37 cellular contexts compared by ENCODE assay signal in the genomic region with DNA sequence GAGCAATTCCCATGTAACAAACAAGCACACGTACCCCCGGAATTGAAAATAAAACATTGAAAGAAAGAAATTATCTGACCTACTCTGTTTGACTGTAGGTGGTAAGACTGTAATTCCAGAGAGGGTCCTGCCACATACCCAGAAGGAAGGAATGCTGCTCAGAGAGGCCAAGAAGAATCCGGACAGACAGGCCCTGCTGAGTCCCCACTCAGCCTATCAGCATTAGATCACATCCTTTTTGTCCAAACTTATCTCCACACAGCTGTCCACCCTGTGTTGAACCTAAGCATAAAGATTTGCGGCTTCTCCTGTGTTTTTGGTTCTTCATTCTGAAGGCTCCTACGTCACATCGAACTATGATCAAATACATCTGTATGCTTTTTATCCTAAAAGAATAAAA.
DNase-seq lines count a peak whose midpoint lies in the region; FAIRE-seq and TF ChIP-seq lines count a peak whose summit lies in the region.
"Had no signal": no experiment of that assay in that cellular context is flagged by ENCODE, and none has a peak within 500 bp of the region (broad histone marks: within the 10 kb centered on the region; RNA-seq: fewer than 3 reads in every experiment).

No MANE protein-coding gene starts in this region.

- peaks cover 5% of the 10 kb centered on the region for H3K9me3 Mint-ChIP-seq in neural progenitor cell
- no peaks in the 10 kb centered on the region for H3K9me3 Mint-ChIP-seq in activated naive CD4-positive, alpha-beta T cell treated with anti-CD3 and anti-CD28 coated beads, Interleukin-2, amount 10 ng/mL, durations not matched to agents 7 days and 5 days
- H3K9me3 Mint-ChIP-seq: CD8-positive, alpha-beta T cell had no signal

- H4K8ac ChIP-seq in trophoblast cell (ENCODE audit: low read depth, low read length), result peak overlapping the region; percentile 19

- H3K79me1 ChIP-seq in trophoblast cell (ENCODE audit: low read length), result peaks cover 14% of the 10 kb centered on the region

- H3K79me2 ChIP-seq in trophoblast cell (ENCODE audit: control insufficient read depth, insufficient read depth, low read length, poor library complexity) (no peaks in the 10 kb centered on the region), neural progenitor cell (ENCODE audit: low read depth) (no peaks in the 10 kb centered on the region)

- TF ChIP-seq CTCF in neural progenitor cell (IDR thresholded peaks at IDR 0.05), result no peak

- peaks cover 5% of the 10 kb centered on the region for H3K36me3 Mint-ChIP-seq in neural progenitor cell
- H3K36me3 Mint-ChIP-seq in activated naive CD4-positive, alpha-beta T cell treated with anti-CD3 and anti-CD28 coated beads, Interleukin-2, amount 10 ng/mL, durations not matched to agents 7 days and 5 days, result no peaks in the 10 kb centered on the region
- H3K36me3 Mint-ChIP-seq: CD14-positive monocyte; CD4-positive, alpha-beta memory T cell; CD4-positive, CD25-positive, alpha-beta regulatory T cell; CD8-positive, alpha-beta memory T cell; CD8-positive, alpha-beta T cell had no signal

- no peak overlapping the region for H3K4me3 ChIP-seq in trophoblast cell (ENCODE audit: low read depth, low read length)
- H3K4me3 ChIP-seq in neural progenitor cell, result no peak overlapping the region
- H3K4me3 ChIP-seq: A549; BLaER1; BLaER1 treated with 17β-estradiol and CSF1 and Interleukin-3, amounts not matched to agents 10 nM and 100 nM had no signal

- peak overlapping the region; percentile 27 for H3K4me2 ChIP-seq in trophoblast cell (ENCODE audit: low read length)
- H3K4me2 ChIP-seq in neural progenitor cell, result no peak overlapping the region
- H3K4me2 ChIP-seq: A549; BLaER1; BLaER1 treated with 17β-estradiol and CSF1 and Interleukin-3, amounts not matched to agents 10 nM and 100 nM had no signal

- H3K27me3 Mint-ChIP-seq in neural progenitor cell (ENCODE audit: insufficient read depth, low read depth), result peaks cover 6% of the 10 kb centered on the region
- H3K27me3 Mint-ChIP-seq in activated naive CD4-positive, alpha-beta T cell treated with anti-CD3 and anti-CD28 coated beads, Interleukin-2, amount 10 ng/mL, durations not matched to agents 7 days and 5 days, result no peaks in the 10 kb centered on the region
- H3K27me3 Mint-ChIP-seq: CD4-positive, alpha-beta T cell; CD4-positive, CD25-positive, alpha-beta regulatory T cell had no signal

- peak overlapping the region; percentile 46 for H2BK12ac ChIP-seq in trophoblast cell (ENCODE audit: low read length)

- H3K27me3 ChIP-seq in trophoblast cell (ENCODE audit: insufficient read depth, low read length) (no peaks in the 10 kb centered on the region), neural progenitor cell (no peaks in the 10 kb centered on the region)
- H3K27me3 ChIP-seq: BE2C; BLaER1; BLaER1 treated with 17β-estradiol and CSF1 and Interleukin-3, amounts not matched to agents 10 nM and 100 nM had no signal

- H3K9me3 ChIP-seq in trophoblast cell (ENCODE audit: insufficient read depth, low read depth, low read length) (peaks cover 3% of the 10 kb centered on the region), neural progenitor cell (ENCODE audit: low read depth) (no peaks in the 10 kb centered on the region)
- H3K9me3 ChIP-seq: A549; BE2C; BLaER1; BLaER1 treated with 17β-estradiol and CSF1 and Interleukin-3, amounts not matched to agents 10 nM and 100 nM; Caco-2 had no signal

- H4K20me1 ChIP-seq in neural progenitor cell (ENCODE audit: low read depth), result no peaks in the 10 kb centered on the region
- H4K20me1 ChIP-seq: BLaER1; BLaER1 treated with 17β-estradiol and CSF1 and Interleukin-3, amounts not matched to agents 10 nM and 100 nM had no signal

- H3K4me1 Mint-ChIP-seq in neural progenitor cell, result peaks cover 22% of the 10 kb centered on the region
- no peaks in the 10 kb centered on the region for H3K4me1 Mint-ChIP-seq in activated naive CD4-positive, alpha-beta T cell treated with anti-CD3 and anti-CD28 coated beads, Interleukin-2, amount 10 ng/mL, durations not matched to agents 7 days and 5 days
- H3K4me1 Mint-ChIP-seq: B cell; CD14-positive monocyte; CD4-positive, alpha-beta memory T cell; CD4-positive, CD25-positive, alpha-beta regulatory T cell; CD8-positive, alpha-beta memory T cell had no signal

- H3K4me1 ChIP-seq in trophoblast cell (ENCODE audit: control insufficient read depth in 1 of 2, insufficient read depth in 2 of 2, low read length in 2 of 2) (peaks cover 13 to 26% of the 10 kb centered on the region in 2 experiments), neural progenitor cell (peaks cover 12% of the 10 kb centered on the region)
- H3K4me1 ChIP-seq: A549; BE2C; BLaER1; BLaER1 treated with 17β-estradiol and CSF1 and Interleukin-3, amounts not matched to agents 10 nM and 100 nM; Caco-2 had no signal

- no peak overlapping the region for H2AFZ ChIP-seq in trophoblast cell (ENCODE audit: insufficient read depth, low read length, poor library complexity)
- H2AFZ ChIP-seq in neural progenitor cell (replicated peaks), result no peak overlapping the region

- H3K4ac ChIP-seq in trophoblast cell (ENCODE audit: low read depth, low read length), result no peak overlapping the region

- H2BK120ac ChIP-seq in trophoblast cell (ENCODE audit: insufficient read depth, low read length, poor library complexity), result peak overlapping the region; percentile 71

- peak overlapping the region; percentile 74 for H4K91ac ChIP-seq in trophoblast cell (ENCODE audit: low read depth, low read length)

- no peak overlapping the region for H4K12ac ChIP-seq in trophoblast cell (ENCODE audit: low read depth, low read length)

- no peak overlapping the region for H3K18ac ChIP-seq in trophoblast cell (ENCODE audit: low read length)

- no peak overlapping the region for H3K9ac ChIP-seq in trophoblast cell (ENCODE audit: low read length)
- H3K9ac ChIP-seq in neural progenitor cell, result no peak overlapping the region
- H3K9ac ChIP-seq: BLaER1; BLaER1 treated with 17β-estradiol and CSF1 and Interleukin-3, amounts not matched to agents 10 nM and 100 nM had no signal

- no peak overlapping the region for H3K23ac ChIP-seq in trophoblast cell (ENCODE audit: low read length)

- whole genome bisulfite sequencing in trophoblast cell (ENCODE audit: extremely low coverage, insufficient coverage, insufficient read length), result no CpG with 5 or more reads among the region's 6 CpGs

- H3K14ac ChIP-seq in trophoblast cell (ENCODE audit: low read length), result no peak overlapping the region

- H3K36me3 ChIP-seq in trophoblast cell (ENCODE audit: control insufficient read depth in 1 of 2, insufficient read depth in 2 of 2, low read length in 2 of 2) (no peaks in the 10 kb centered on the region), neural progenitor cell (no peaks in the 10 kb centered on the region)
- H3K36me3 ChIP-seq: BE2C; BLaER1; BLaER1 treated with 17β-estradiol and CSF1 and Interleukin-3, amounts not matched to agents 10 nM and 100 nM had no signal

- H3K27ac ChIP-seq in trophoblast cell (ENCODE audit: low read depth, low read length), result peak overlapping the region; percentile 84
- H3K27ac ChIP-seq in neural progenitor cell, result no peak overlapping the region
- H3K27ac ChIP-seq: 22Rv1; A549; BLaER1; BLaER1 treated with 17β-estradiol and CSF1 and Interleukin-3, amounts not matched to agents 10 nM and 100 nM; C4-2B had no signal

- no peak overlapping the region for H3K4me3 Mint-ChIP-seq in neural progenitor cell
- H3K4me3 Mint-ChIP-seq in activated naive CD4-positive, alpha-beta T cell treated with anti-CD3 and anti-CD28 coated beads, Interleukin-2, amount 10 ng/mL, durations not matched to agents 7 days and 5 days, result no peak overlapping the region
- H3K4me3 Mint-ChIP-seq: B cell; CD14-positive monocyte; CD4-positive, alpha-beta memory T cell; CD4-positive, alpha-beta T cell; CD4-positive, CD25-positive, alpha-beta regulatory T cell; CD8-positive, alpha-beta memory T cell; CD8-positive, alpha-beta T cell had no signal

- FAIRE-seq in urothelium cell line (lab: Jason Lieb, UNC), result no peak
- FAIRE-seq: A204.1, A549, D721Med had no signal

- CTCF ChIA-PET in activated naive CD4-positive, alpha-beta T cell treated with anti-CD3 and anti-CD28 coated beads, Interleukin-2, amount 10 ng/mL, durations not matched to agents 7 days and 5 days (lab: Charles Lee), result no interaction called here

- DNase-seq in CMK (ENCODE audit: low read depth), result peak; percentile 9
- peak; percentile 38 for DNase-seq in ELF-1 (ENCODE audit: low read depth, low spot score)
- DNase-seq in islet precursor cell, result peak; percentile 74
- DNase-seq in trophoblast cell, result peak; percentile 85 to 91
- DNase-seq in neural progenitor cell (ENCODE audit: low spot score), result no peak
- DNase-seq in HuH-7 (ENCODE audit: low spot score), result no peak
- DNase-seq in urothelium cell line (ENCODE audit: low spot score), result no peak
- no peak for DNase-seq in activated naive CD4-positive, alpha-beta T cell treated with anti-CD3 and anti-CD28 coated beads, Interleukin-2, amount 10 ng/mL, durations not matched to agents 7 days and 5 days
- DNase-seq: 8988T; ACHN; AML-193; BE2C; C1 segment of cervical spinal cord; Caco-2; Calu3; CD4-positive, alpha-beta memory T cell; CD4-positive, alpha-beta T cell; CD4-positive, CD25-positive, alpha-beta regulatory T cell; CD8-positive, alpha-beta memory T cell; CD8-positive, alpha-beta T cell; COR-L47; DMS 273 treated with DMSO at 0.1 percent for 48 hours; DMS153; DMS53; DMS79; DMS79 treated with DMSO at 0.1 percent for 48 hours; DND-41; EL had no signal

- peak overlapping the region; percentile 79 for H2BK5ac ChIP-seq in trophoblast cell (ENCODE audit: low read depth, low read length, poor library complexity)

- H3K27ac Mint-ChIP-seq in neural progenitor cell, result no peak overlapping the region
- no peak overlapping the region for H3K27ac Mint-ChIP-seq in activated naive CD4-positive, alpha-beta T cell treated with anti-CD3 and anti-CD28 coated beads, Interleukin-2, amount 10 ng/mL, durations not matched to agents 7 days and 5 days
- H3K27ac Mint-ChIP-seq: B cell; CD14-positive monocyte; CD4-positive, alpha-beta memory T cell; CD4-positive, alpha-beta T cell; CD4-positive, CD25-positive, alpha-beta regulatory T cell; CD8-positive, alpha-beta memory T cell; CD8-positive, alpha-beta T cell had no signal

- H3F3A ChIP-seq in neural progenitor cell (ENCODE audit: low read depth), result no peaks in the 10 kb centered on the region

- no peak overlapping the region for H2AK5ac ChIP-seq in trophoblast cell (ENCODE audit: low read length)

Comparison
In these comparisons a context has a peak if more than half of its experiments do, and no peak if none do; other contexts are left out.
1. DNase-seq: peak in CMK (single experiment), ELF-1 (single experiment), islet precursor cell (single experiment) and trophoblast cell (2 of 2); none in neural progenitor cell (single experiment), HuH-7 (single experiment), urothelium cell line (single experiment) and activated naive CD4-positive, alpha-beta T cell treated with anti-CD3 and anti-CD28 coated beads, Interleukin-2, amount 10 ng/mL, durations not matched to agents 7 days and 5 days (single experiment).